In the genomic region with DNA sequence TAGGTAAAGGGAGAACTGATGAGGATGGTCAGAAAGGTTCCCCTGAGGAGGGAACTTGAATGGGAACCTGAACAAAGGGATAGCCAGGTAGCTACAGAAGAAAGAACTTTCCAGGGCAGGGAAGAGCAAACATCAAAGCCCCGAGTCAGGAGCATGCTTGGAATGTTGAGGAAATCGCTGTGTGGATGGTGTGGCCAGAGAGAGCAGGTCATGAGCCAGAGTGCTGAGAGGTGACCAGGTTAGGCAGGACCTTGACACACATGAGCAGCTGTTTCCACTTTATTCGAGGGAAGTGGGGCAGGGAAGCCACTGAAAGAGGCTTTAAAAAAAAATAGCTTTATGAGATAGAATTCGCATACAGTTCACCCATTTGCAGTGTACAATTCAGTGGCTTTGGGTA, we compare ENCODE assay signal across 20 cellular contexts. TPM values are rescaled to one million over a fixed set of nuclear protein-coding genes. Genes with fewer than 3 reads are reported as not detected.
A peak's percentile ranks its signal among the peaks of the same experiment; 100 is the strongest.
DNase-seq lines count a peak whose midpoint lies in the region; ATAC-seq and TF ChIP-seq lines count a peak whose summit lies in the region.
"Had no signal": no experiment of that assay in that cellular context is flagged by ENCODE, and none has a peak within 500 bp of the region (broad histone marks: within the 10 kb centered on the region; RNA-seq: fewer than 3 reads in every experiment).

No MANE protein-coding gene starts in this region.

- peaks cover 75% of the 10 kb centered on the region for H3K79me2 ChIP-seq in MM.1S (ENCODE audit: low read length)

- peaks cover 12% of the 10 kb centered on the region for H3K4me1 Mint-ChIP-seq in Caco-2 (ENCODE audit: low read depth, unreplicated experiment)
- peaks cover 56% of the 10 kb centered on the region for H3K4me1 Mint-ChIP-seq in activated naive CD8-positive, alpha-beta T cell treated with anti-CD3 and anti-CD28 coated beads, Interleukin-2, amount 10 ng/mL, durations not matched to agents 7 days and 5 days
- H3K4me1 Mint-ChIP-seq in naive thymus-derived CD8-positive, alpha-beta T cell, result peaks cover 20 to 77% (median 54%) of the 10 kb centered on the region in 4 donors

- intact Hi-C loops in Caco-2 (cut with micrococcal nuclease; ENCODE audit: unreplicated experiment) (no loop called here), left ventricle myocardium superior (cut with micrococcal nuclease) (no loop called here)

- peaks cover 67% of the 10 kb centered on the region for H3F3A ChIP-seq in MM.1S (ENCODE audit: insufficient read depth, low read length)

- POLR2A ChIA-PET in Caco-2 (lab: Charles Lee), result interaction anchor here (1.0 kb wide), 2 partner anchors 20 to 22 kb away, joined by 3 to 6 read pairs; no protein-coding TSS in a partner anchor
- POLR2A ChIA-PET in activated naive CD8-positive, alpha-beta T cell treated with anti-CD3 and anti-CD28 coated beads, Interleukin-2, amount 10 ng/mL, durations not matched to agents 7 days and 5 days (lab: Charles Lee), result interaction anchor here (1.0 to 1.5 kb wide), 3 partner anchors 26 to 69 kb away, joined by 3 to 5 read pairs (median 4); a partner anchor contains a TSS
- POLR2A ChIA-PET in naive thymus-derived CD8-positive, alpha-beta T cell (lab: Charles Lee), result no interaction called here

- peak overlapping the region; percentile 4; the same call in 1 of the 2 replicates for H3K9ac ChIP-seq in MM.1S (ENCODE audit: low read length)

- H3K27me3 ChIP-seq in Caco-2 (replicated peaks; ENCODE audit: control insufficient read depth, insufficient read depth, low read length) (no peaks in the 10 kb centered on the region), MM.1S (replicated peaks; ENCODE audit: insufficient read depth, low read length) (no peaks in the 10 kb centered on the region)
- H3K27me3 ChIP-seq: esophagus muscularis mucosa, suprapubic skin had no signal

- H3K36me3 Mint-ChIP-seq in Caco-2 (ENCODE audit: insufficient read depth, unreplicated experiment), result peaks cover 78% of the 10 kb centered on the region
- peaks cover 23% of the 10 kb centered on the region for H3K36me3 Mint-ChIP-seq in activated naive CD8-positive, alpha-beta T cell treated with anti-CD3 and anti-CD28 coated beads, Interleukin-2, amount 10 ng/mL, durations not matched to agents 7 days and 5 days
- H3K36me3 Mint-ChIP-seq in naive thymus-derived CD8-positive, alpha-beta T cell, result peaks cover 0 to 57% (median 0%) of the 10 kb centered on the region in 3 donors

- ATAC-seq in activated naive CD8-positive, alpha-beta T cell treated with anti-CD3 and anti-CD28 coated beads, Interleukin-2, amount 10 ng/mL, durations not matched to agents 7 days and 5 days (ENCODE audit: low read depth), result no peak
- no peak for ATAC-seq in naive thymus-derived CD8-positive, alpha-beta T cell
- no peak for ATAC-seq in left ventricle myocardium superior
- ATAC-seq: activated T-cell treated with anti-CD3 and anti-CD28 coated beads, Interleukin-2, amount 50 U/mL, for 4 hours; SK-N-SH treated with all-trans-retinoic acid at 6 μM for 48 hours; WTC11 had no signal

- no peak overlapping the region for H2AFZ ChIP-seq in MM.1S (ENCODE audit: low read length)

- H3K4me3 ChIP-seq in Caco-2 (ENCODE audit: low read depth, low read length) (no peak overlapping the region), MM.1S (ENCODE audit: low read length) (no peak overlapping the region)
- H3K4me3 ChIP-seq: esophagus muscularis mucosa, prostate gland, suprapubic skin had no signal

- H3K9me3 ChIP-seq in Caco-2, result no peaks in the 10 kb centered on the region
- no peaks in the 10 kb centered on the region for H3K9me3 ChIP-seq in MM.1S (replicated peaks; ENCODE audit: insufficient read depth, low read length)
- H3K9me3 ChIP-seq: esophagus muscularis mucosa, prostate gland, suprapubic skin had no signal

- no peaks in the 10 kb centered on the region for H3K9me2 ChIP-seq in MM.1S (replicated peaks; ENCODE audit: insufficient read depth, low read length)

- peak overlapping the region; percentile 34; the same call in 1 of the 2 replicates for H3K4me2 ChIP-seq in MM.1S (ENCODE audit: low read depth, low read length)

- CTCF ChIA-PET in Caco-2 (lab: Charles Lee), result interaction anchor here (0.6 to 1.2 kb wide), 3 partner anchors 64 to 75 kb away, joined by 3 to 5 read pairs (median 4); a partner anchor contains a TSS

- H4K20me1 ChIP-seq in MM.1S (ENCODE audit: insufficient read depth, low read length), result no peaks in the 10 kb centered on the region

- no TSS peak for BruUV-seq in Caco-2 (replicated peaks; lab: Mats Ljungman, UMichigan)

- H3K36me3 ChIP-seq in Caco-2 (ENCODE audit: control insufficient read depth, insufficient read depth, low read length), result peaks cover 3% of the 10 kb centered on the region
- no peaks in the 10 kb centered on the region; the same call in 1 of the 2 replicates for H3K36me3 ChIP-seq in MM.1S (replicated peaks; ENCODE audit: insufficient read depth, low read length)

- H3K27ac Mint-ChIP-seq in Caco-2 (ENCODE audit: unreplicated experiment), result peak overlapping the region; percentile 42
- peak overlapping the region; percentile 57 for H3K27ac Mint-ChIP-seq in activated naive CD8-positive, alpha-beta T cell treated with anti-CD3 and anti-CD28 coated beads, Interleukin-2, amount 10 ng/mL, durations not matched to agents 7 days and 5 days
- H3K27ac Mint-ChIP-seq in naive thymus-derived CD8-positive, alpha-beta T cell, result peak overlapping the region in 7 of 10 donors; percentile 33 to 79 (median 68)
- H3K27ac Mint-ChIP-seq: WTC11 had no signal

- H3K9me3 Mint-ChIP-seq in Caco-2 (ENCODE audit: unreplicated experiment), result no peaks in the 10 kb centered on the region
- H3K9me3 Mint-ChIP-seq in activated naive CD8-positive, alpha-beta T cell treated with anti-CD3 and anti-CD28 coated beads, Interleukin-2, amount 10 ng/mL, durations not matched to agents 7 days and 5 days, result no peaks in the 10 kb centered on the region
- H3K9me3 Mint-ChIP-seq in naive thymus-derived CD8-positive, alpha-beta T cell, result no peaks in the 10 kb centered on the region
- H3K9me3 Mint-ChIP-seq: activated T-cell treated with anti-CD3 and anti-CD28 coated beads, Interleukin-2, amount 50 U/mL, for 4 hours; WTC11 had no signal

- DNase-seq in Caco-2, result peak; percentile 55 to 66
- DNase-seq in MM.1S, result no peak
- DNase-seq in activated naive CD8-positive, alpha-beta T cell treated with anti-CD3 and anti-CD28 coated beads, Interleukin-2, amount 10 ng/mL, durations not matched to agents 7 days and 5 days, result no peak
- no peak for DNase-seq in naive thymus-derived CD8-positive, alpha-beta T cell
- DNase-seq in GM19240 (ENCODE audit: insufficient read length, low spot score), result no peak
- no peak for DNase-seq in NCI-H2081 (lab: John Stamatoyannopoulos, UW)
- no peak for DNase-seq in AML-193 (lab: John Stamatoyannopoulos, UW)
- DNase-seq in left ventricle myocardium superior, result no peak
- DNase-seq: activated T-cell treated with anti-CD3 and anti-CD28 coated beads, Interleukin-2, amount 50 U/mL, for 4 hours; kidney glomerular epithelial cell; NCI-H1694 treated with DMSO at 0.1 percent for 48 hours; NCI-H510A; stimulated activated CD4-positive, alpha-beta T cell treated with anti-CD3 and anti-CD28 coated beads, Interleukin-15, amount 100 ng/mL, for 24 hours had no signal

- peak overlapping the region; percentile 96; the same call in 1 of the 2 replicates for H3K27ac ChIP-seq in MM.1S (ENCODE audit: low read length)
- H3K27ac ChIP-seq: esophagus muscularis mucosa, prostate gland, suprapubic skin had no signal

- no peaks in the 10 kb centered on the region for H3K27me3 Mint-ChIP-seq in Caco-2 (ENCODE audit: insufficient read depth, unreplicated experiment)
- no peaks in the 10 kb centered on the region for H3K27me3 Mint-ChIP-seq in activated naive CD8-positive, alpha-beta T cell treated with anti-CD3 and anti-CD28 coated beads, Interleukin-2, amount 10 ng/mL, durations not matched to agents 7 days and 5 days
- H3K27me3 Mint-ChIP-seq in naive thymus-derived CD8-positive, alpha-beta T cell, result no peaks in the 10 kb centered on the region

- H3K4me1 ChIP-seq in Caco-2 (peaks cover 25% of the 10 kb centered on the region), MM.1S (ENCODE audit: low read length) (peaks cover 69% of the 10 kb centered on the region)

- H3K4me3 Mint-ChIP-seq in Caco-2 (ENCODE audit: unreplicated experiment), result peak overlapping the region; percentile 19
- no peak overlapping the region for H3K4me3 Mint-ChIP-seq in activated naive CD8-positive, alpha-beta T cell treated with anti-CD3 and anti-CD28 coated beads, Interleukin-2, amount 10 ng/mL, durations not matched to agents 7 days and 5 days
- peak overlapping the region in 2 of 10 donors; percentile 19 to 22 for H3K4me3 Mint-ChIP-seq in naive thymus-derived CD8-positive, alpha-beta T cell
- H3K4me3 Mint-ChIP-seq: WTC11 had no signal

- no peak for TF ChIP-seq CTCF in Caco-2 (IDR thresholded peaks at IDR 0.05; ENCODE audit: insufficient read depth in 1 of 2, low read depth in 1 of 2, low read length in 1 of 2, severe bottlenecking in 1 of 2, unreplicated experiment in 1 of 2)
- no peak for TF ChIP-seq CTCF in MM.1S (IDR thresholded peaks at IDR 0.05; ENCODE audit: low read length)

RNA-seq across cellular contexts. Expression of a gene that starts 4.4 kb away (rescaled TPM):
- 108 and 129 TPM in 2 replicates for total RNA-seq in Caco-2 (2022)
- 100 to 1,000 TPM; 133 to 153 TPM for total RNA-seq in activated naive CD8-positive, alpha-beta T cell treated with anti-CD3 and anti-CD28 coated beads, Interleukin-2, amount 10 ng/mL, durations not matched to agents 7 days and 5 days
- 10 to 100 TPM; 66.5 to 88.3 TPM for total RNA-seq in naive thymus-derived CD8-positive, alpha-beta T cell
- polyA plus RNA-seq in naive thymus-derived CD8-positive, alpha-beta T cell, result 10 to 100 TPM; 65.6 to 69.8 (median 66.1) TPM
- 16.4 TPM for total RNA-seq in left ventricle myocardium superior

RNA-seq across cellular contexts. Expression of a gene that starts 27.4 kb away (rescaled TPM):
- total RNA-seq in Caco-2 (2022), result 0.23 and 0.35 TPM in 2 replicates
- 10 to 100 TPM; 72.5 to 80.6 TPM for total RNA-seq in activated naive CD8-positive, alpha-beta T cell treated with anti-CD3 and anti-CD28 coated beads, Interleukin-2, amount 10 ng/mL, durations not matched to agents 7 days and 5 days
- total RNA-seq in naive thymus-derived CD8-positive, alpha-beta T cell, result 10 to 100 TPM; 20.5 to 25.2 TPM
- polyA plus RNA-seq in naive thymus-derived CD8-positive, alpha-beta T cell, result 1 to 10 TPM; 6.5 to 9.8 (median 6.7) TPM
- 0.37 TPM for total RNA-seq in left ventricle myocardium superior
- total RNA-seq: dermis microvascular lymphatic vessel endothelial cell had no signal

RNA-seq across cellular contexts. Expression of a gene that starts 39.8 kb away (rescaled TPM):
- 368 and 392 TPM in 2 replicates for total RNA-seq in Caco-2 (2022)
- total RNA-seq in activated naive CD8-positive, alpha-beta T cell treated with anti-CD3 and anti-CD28 coated beads, Interleukin-2, amount 10 ng/mL, durations not matched to agents 7 days and 5 days, result 100 to 1,000 TPM; 278 to 282 TPM
- total RNA-seq in naive thymus-derived CD8-positive, alpha-beta T cell, result 10 to 100 TPM; 57.8 to 60.4 TPM
- polyA plus RNA-seq in naive thymus-derived CD8-positive, alpha-beta T cell, result 10 to 100 TPM; 27.4 to 30.8 (median 29.3) TPM
- 72.6 TPM for total RNA-seq in left ventricle myocardium superior

RNA-seq across cellular contexts. Expression of a gene that starts 57.3 kb away (rescaled TPM):
- not detected in 2 replicates for total RNA-seq in Caco-2 (2022)
- total RNA-seq in activated naive CD8-positive, alpha-beta T cell treated with anti-CD3 and anti-CD28 coated beads, Interleukin-2, amount 10 ng/mL, durations not matched to agents 7 days and 5 days, result not detected
- total RNA-seq in naive thymus-derived CD8-positive, alpha-beta T cell, result not detected
- not detected for polyA plus RNA-seq in naive thymus-derived CD8-positive, alpha-beta T cell
- not detected for total RNA-seq in left ventricle myocardium superior
- total RNA-seq: activated T-cell treated with anti-CD3 and anti-CD28 coated beads, Interleukin-2, amount 50 U/mL, for 4 hours; dermis microvascular lymphatic vessel endothelial cell; esophagus muscularis mucosa; mucosa of gallbladder; prostate gland; suprapubic skin; WTC11 had no signal

Comparison
In these comparisons a context has a peak if more than half of its experiments do, and no peak if none do; other contexts are left out.
1. DNase-seq: peak in Caco-2 (2 of 2); none in MM.1S (single experiment), activated naive CD8-positive, alpha-beta T cell treated with anti-CD3 and anti-CD28 coated beads, Interleukin-2, amount 10 ng/mL, durations not matched to agents 7 days and 5 days (single experiment), naive thymus-derived CD8-positive, alpha-beta T cell (0 of 10), GM19240 (single experiment), NCI-H2081 (0 of 2), AML-193 (0 of 2) and left ventricle myocardium superior (single experiment).
2. RNA of a gene that starts 27.4 kb away (total RNA-seq): 72.5 to 80.6 TPM in activated naive CD8-positive, alpha-beta T cell treated with anti-CD3 and anti-CD28 coated beads, Interleukin-2, amount 10 ng/mL, durations not matched to agents 7 days and 5 days and 20.5 to 25.2 TPM in naive thymus-derived CD8-positive, alpha-beta T cell; 0.37 TPM in left ventricle myocardium superior (single experiment) and 0.23 to 0.35 TPM in Caco-2; every median in the first group is over 10 times any median in the second.
3. Peak in every context shown above with its lines, with median percentiles within 50 percentile points of each other: H3K27ac Mint-ChIP-seq.